In the genomic region with DNA sequence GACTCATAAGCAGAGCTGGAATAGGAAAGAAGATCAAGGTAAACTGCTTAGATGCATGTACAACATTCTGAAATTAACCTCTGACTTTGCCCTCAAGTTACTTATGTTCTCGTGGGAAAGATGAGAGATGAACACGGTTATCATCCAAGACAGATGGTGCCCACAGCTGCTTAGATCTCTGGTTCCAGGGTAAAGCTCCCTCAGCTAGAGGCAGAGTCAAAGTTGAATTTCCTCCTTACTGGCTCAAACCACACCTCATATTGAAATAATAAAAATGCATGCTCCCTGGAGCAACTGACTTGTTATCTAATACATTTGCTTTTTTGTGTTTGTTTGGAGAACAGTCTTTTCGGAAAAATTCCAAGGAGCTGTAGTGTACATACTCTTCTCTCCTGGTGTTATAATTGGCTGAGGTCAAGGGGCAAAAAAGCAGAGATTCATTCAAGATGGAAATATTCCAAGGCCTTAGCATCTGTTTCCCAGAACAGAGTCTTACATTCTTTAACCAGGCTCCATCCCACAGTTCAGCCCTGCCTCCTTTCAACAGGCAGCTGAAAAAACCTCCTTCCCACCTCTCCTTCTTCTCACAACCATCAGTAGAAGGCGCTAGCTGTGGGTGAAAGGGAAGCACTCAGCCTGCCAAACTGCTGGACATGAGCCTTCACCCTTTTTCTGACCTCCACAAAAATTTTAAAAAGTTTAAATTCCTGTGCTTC, we compare ENCODE assay signal across 9 cellular contexts. TPM values are rescaled to one million over a fixed set of nuclear protein-coding genes. Genes with fewer than 3 reads are reported as not detected.
DNase-seq lines count a peak whose midpoint lies in the region; ATAC-seq and TF ChIP-seq lines count a peak whose summit lies in the region.
"Had no signal": no experiment of that assay in that cellular context is flagged by ENCODE, and none has a peak within 500 bp of the region (broad histone marks: within the 10 kb centered on the region; RNA-seq: fewer than 3 reads in every experiment).

No MANE protein-coding gene starts in this region.

- H3K27me3 ChIP-seq in adipocyte (replicated peaks; ENCODE audit: control insufficient read depth, insufficient read depth, low read length) (no peaks in the 10 kb centered on the region), cardiac muscle cell (no peaks in the 10 kb centered on the region)

- intact Hi-C loops in posterior vena cava (cut with DNase I): no loop called here

- peak overlapping the region; percentile 65 for H3K4me3 ChIP-seq in adipocyte (ENCODE audit: low read length)
- H3K4me3 ChIP-seq in cardiac muscle cell: no peak overlapping the region

- H3K9me3 ChIP-seq in adipocyte (ENCODE audit: control insufficient read depth, low read length): no peaks in the 10 kb centered on the region
- H3K9me3 ChIP-seq in cardiac muscle cell (ENCODE audit: low read depth): no peaks in the 10 kb centered on the region

- ATAC-seq in HG02938 (IDR thresholded peaks at IDR 0.05; ENCODE audit: unreplicated experiment) (no peak), GM19467 (IDR thresholded peaks at IDR 0.05; ENCODE audit: unreplicated experiment) (no peak)

- DNase-seq in COLO829 (ENCODE audit: low spot score): peak; percentile 16
- peak; percentile 98 for DNase-seq in adipocyte (ENCODE audit: low read depth)
- peak in 1 of 2 donors; percentile 100 for DNase-seq in cardiac muscle cell (ENCODE audit: low read depth in 1 of 2, low spot score in 1 of 2)
- peak; percentile 77 for DNase-seq in posterior vena cava (ENCODE audit: low spot score)
- DNase-seq in HuH-7.5 (ENCODE audit: low spot score): no peak
- DNase-seq in AML-193 (lab: John Stamatoyannopoulos, UW): no peak
- DNase-seq: DND-41 had no signal

- peak; percentile 59 for TF ChIP-seq CTCF in cardiac muscle cell (IDR thresholded peaks at IDR 0.05; ENCODE audit: low read depth, low read length)

- H3K4me1 ChIP-seq in adipocyte (ENCODE audit: control insufficient read depth, insufficient read depth, low read length): peaks cover 76% of the 10 kb centered on the region
- H3K4me1 ChIP-seq in cardiac muscle cell (ENCODE audit: low read depth): no peaks in the 10 kb centered on the region

- H3K27ac ChIP-seq in cardiac muscle cell: no peak overlapping the region

- H3K36me3 ChIP-seq in adipocyte (ENCODE audit: control insufficient read depth, insufficient read depth, low read length, severe bottlenecking) (no peaks in the 10 kb centered on the region), cardiac muscle cell (no peaks in the 10 kb centered on the region)

- H3K9ac ChIP-seq in adipocyte (ENCODE audit: low read length): peak overlapping the region; percentile 88

RNA-seq across cellular contexts. Expression of a gene that starts 43.6 kb away (rescaled TPM):
- not detected in 2 replicates for total RNA-seq in cardiac muscle cell
- not detected in 2 replicates for polyA plus RNA-seq in cardiac muscle cell
- total RNA-seq in posterior vena cava: 10 to 100 TPM; 41.0 to 42.3 TPM

RNA-seq across cellular contexts. Expression of a gene that starts 50.8 kb away (rescaled TPM):
- total RNA-seq in cardiac muscle cell (not detected in 2 replicates), posterior vena cava (1 to 10 TPM in 1 of 2 donors, under 1 TPM in 1; 0.90 to 2.2 TPM)
- not detected in 2 replicates for polyA plus RNA-seq in cardiac muscle cell

Comparison
In these comparisons a context has a peak if more than half of its experiments do, and no peak if none do; other contexts are left out.
1. DNase-seq: peak in COLO829 (single experiment), adipocyte (single experiment) and posterior vena cava (single experiment); none in HuH-7.5 (single experiment) and AML-193 (0 of 2).
2. RNA of a gene that starts 43.6 kb away (total RNA-seq): 41.0 to 42.3 TPM in posterior vena cava; not detected in cardiac muscle cell; every median in the first group is over 10 times any median in the second.